ENCODE assay signal across 8 cellular contexts in genomic region chr19:17605761-17606745, GRCh38. TPM values are rescaled to one million over a fixed set of nuclear protein-coding genes. Genes with fewer than 3 reads are reported as not detected.
DNase-seq lines count a peak whose midpoint lies in the region; ATAC-seq and TF ChIP-seq lines count a peak whose summit lies in the region.

No MANE protein-coding gene starts in this region.

- peaks cover 25% of the 10 kb centered on the region for H3K27me3 Mint-ChIP-seq in activated naive CD4-positive, alpha-beta T cell treated with anti-CD3 and anti-CD28 coated beads for 36 hours (ENCODE audit: low read depth)

- H3K36me3 ChIP-seq in SJSA1: no peaks in the 10 kb centered on the region
- H3K36me3 ChIP-seq in trophoblast cell (ENCODE audit: control insufficient read depth in 1 of 2, insufficient read depth in 2 of 2, low read length in 2 of 2): no peaks in the 10 kb centered on the region
- no peaks in the 10 kb centered on the region for H3K36me3 ChIP-seq in transverse colon

- H3K27ac Mint-ChIP-seq in activated naive CD4-positive, alpha-beta T cell treated with anti-CD3 and anti-CD28 coated beads for 36 hours: peak overlapping the region; percentile 56

- no CpG with 5 or more reads among the region's 94 CpGs for WGBS in trophoblast cell (ENCODE audit: extremely low coverage, insufficient coverage, insufficient read length)
- 3% methylated on average over 51 of the region's 94 CpGs; no CpG with 5 or more reads in 1 of the 2 donors for WGBS in transverse colon (ENCODE audit: low coverage in 1 of 2), 2 donors

- in situ Hi-C loops in transverse colon (cut with MboI; ENCODE audit: low pct_ligation_motif_present in 1 of 4, low pct_unique_long_range_greater_than_20kb in 1 of 4, low sequenced_read_pairs in 3 of 4): no loop called here

- no peaks in the 10 kb centered on the region for H3K9me3 Mint-ChIP-seq in activated naive CD4-positive, alpha-beta T cell treated with anti-CD3 and anti-CD28 coated beads for 36 hours

- no peak overlapping the region for H2BK120ac ChIP-seq in trophoblast cell (ENCODE audit: insufficient read depth, low read length, poor library complexity)

- no peak overlapping the region for H3K27ac ChIP-seq in SJSA1
- H3K27ac ChIP-seq in trophoblast cell (ENCODE audit: low read depth, low read length): no peak overlapping the region
- peak overlapping the region; percentile 1 to 49 (median 34) for H3K27ac ChIP-seq in transverse colon

- ATAC-seq in GM19455 (IDR thresholded peaks at IDR 0.05; ENCODE audit: unreplicated experiment): peak; percentile 66
- ATAC-seq in Right ventricle myocardium superior (ENCODE audit: poor library complexity): peak; percentile 87

- no peaks in the 10 kb centered on the region for H3K36me3 Mint-ChIP-seq in activated naive CD4-positive, alpha-beta T cell treated with anti-CD3 and anti-CD28 coated beads for 36 hours (ENCODE audit: low read depth)

- peak overlapping the region; percentile 2 for H4K12ac ChIP-seq in trophoblast cell (ENCODE audit: low read depth, low read length)

- H3K79me2 ChIP-seq in trophoblast cell (ENCODE audit: control insufficient read depth, insufficient read depth, low read length, poor library complexity): no peaks in the 10 kb centered on the region

- peak overlapping the region; percentile 1 for H3K18ac ChIP-seq in trophoblast cell (ENCODE audit: low read length)

- no peak overlapping the region for H3K4ac ChIP-seq in trophoblast cell (ENCODE audit: low read depth, low read length)

- H2AFZ ChIP-seq in trophoblast cell (ENCODE audit: insufficient read depth, low read length, poor library complexity): peak overlapping the region; percentile 32

- TF ChIP-seq EP300 in transverse colon (IDR thresholded peaks at IDR 0.05; ENCODE audit: low read depth): no peak

- CTCF ChIA-PET in activated naive CD4-positive, alpha-beta T cell treated with anti-CD3 and anti-CD28 coated beads for 36 hours (lab: Charles Lee): interaction anchor here (0.6 to 2.6 kb wide), 9 partner anchors 8 to 259 kb away, joined by 3 to 7 read pairs (median 3); partner anchors contain the start of gene RPL18A

- peak overlapping the region; percentile 69 for H3K4me3 Mint-ChIP-seq in activated naive CD4-positive, alpha-beta T cell treated with anti-CD3 and anti-CD28 coated beads for 36 hours

- H4K91ac ChIP-seq in trophoblast cell (ENCODE audit: low read depth, low read length): no peak overlapping the region

- H3K4me2 ChIP-seq in trophoblast cell (ENCODE audit: low read length): peak overlapping the region; percentile 86

- no peak overlapping the region for H3K23ac ChIP-seq in trophoblast cell (ENCODE audit: low read length)

- TF ChIP-seq POLR2A in transverse colon (IDR thresholded peaks at IDR 0.05): no peak

- peak overlapping the region; percentile 34 for H4K8ac ChIP-seq in trophoblast cell (ENCODE audit: low read depth, low read length)

- H3K27me3 ChIP-seq in SJSA1 (replicated peaks) (peaks cover 25% of the 10 kb centered on the region), trophoblast cell (ENCODE audit: insufficient read depth, low read length) (no peaks in the 10 kb centered on the region), transverse colon (peaks cover 46% of the 10 kb centered on the region)

- DNase-seq in CD1c-positive myeloid dendritic cell (ENCODE audit: extremely low spot score) (peak; percentile 97), HT1080 (ENCODE audit: low read depth) (peak; percentile 11), SJSA1 (ENCODE audit: low read depth in 1 of 2, low spot score in 2 of 2) (peak; percentile 35 to 52), Right ventricle myocardium superior (peak; percentile 85), trophoblast cell (peak; percentile 94), transverse colon (peak; percentile 72)
- peak; percentile 79 for DNase-seq in activated naive CD4-positive, alpha-beta T cell treated with anti-CD3 and anti-CD28 coated beads for 36 hours

- H2BK12ac ChIP-seq in trophoblast cell (ENCODE audit: low read length): no peak overlapping the region

- H3K14ac ChIP-seq in trophoblast cell (ENCODE audit: low read length): peak overlapping the region; percentile 4

- no peaks in the 10 kb centered on the region for H3K79me1 ChIP-seq in trophoblast cell (ENCODE audit: low read length)

- H3K4me1 ChIP-seq in SJSA1 (replicated peaks) (peaks cover 9% of the 10 kb centered on the region), trophoblast cell (ENCODE audit: control insufficient read depth in 1 of 2, insufficient read depth in 2 of 2, low read length in 2 of 2) (peaks cover 7 to 9% of the 10 kb centered on the region in 2 experiments), transverse colon (peaks cover 4 to 11% (median 9%) of the 10 kb centered on the region in 4 donors)

- H2AK5ac ChIP-seq in trophoblast cell (ENCODE audit: low read length): no peak overlapping the region

- peak in 4 of 5 experiments; percentile 36 to 61 (median 51) for TF ChIP-seq CTCF in transverse colon (IDR thresholded peaks at IDR 0.05)

- H3K4me3 ChIP-seq in SJSA1 (peak overlapping the region; percentile 21), trophoblast cell (ENCODE audit: low read depth, low read length) (peak overlapping the region; percentile 69), transverse colon (peak overlapping the region in 3 of 4 donors; percentile 8 to 41 (median 26))

- intact Hi-C loops in activated naive CD4-positive, alpha-beta T cell treated with anti-CD3 and anti-CD28 coated beads for 36 hours (cut with micrococcal nuclease): loop anchor here (5.0 kb wide), 1 partner anchor 251 kb away; the partner anchor contains the start of gene RPL18A
- intact Hi-C loops in Right ventricle myocardium superior (cut with DNase I): no loop called here
- intact Hi-C loops in transverse colon (cut with DNase I; ENCODE audit: low total_unique reads): no loop called here

- H3K4me1 Mint-ChIP-seq in activated naive CD4-positive, alpha-beta T cell treated with anti-CD3 and anti-CD28 coated beads for 36 hours (ENCODE audit: low read depth): peaks cover 4% of the 10 kb centered on the region

- H3K9me3 ChIP-seq in SJSA1 (replicated peaks) (peaks cover 3% of the 10 kb centered on the region), trophoblast cell (ENCODE audit: insufficient read depth, low read depth, low read length) (peaks cover 9% of the 10 kb centered on the region), transverse colon (no peaks in the 10 kb centered on the region)

- no peak overlapping the region for H3K9ac ChIP-seq in trophoblast cell (ENCODE audit: low read length)

- H2BK5ac ChIP-seq in trophoblast cell (ENCODE audit: low read depth, low read length, poor library complexity): no peak overlapping the region

RNA-seq across cellular contexts. Expression of gene COLGALT1, which starts 50.6 kb away (rescaled TPM):
- total RNA-seq in HT1080 (2014; rRNA removed; shearing (Covaris generic)): 66.6 and 91.8 TPM in 2 replicates
- polyA plus RNA-seq in HT1080 (2015; cell fraction: cytosol; rRNA removed): 124 and 125 TPM in 2 replicates
- polyA plus RNA-seq in HT1080 (2015; cell fraction: nucleus; rRNA removed): 121 and 122 TPM in 2 replicates
- 73.9 and 114 TPM in 2 replicates for total RNA-seq in SJSA1 (2014; rRNA removed; shearing (Covaris generic))
- total RNA-seq in activated naive CD4-positive, alpha-beta T cell treated with anti-CD3 and anti-CD28 coated beads for 36 hours: 10 to 100 TPM; 36.8 to 37.3 TPM
- total RNA-seq in Right ventricle myocardium superior (29.9 TPM), transverse colon (10 to 100 TPM; 38.6 to 78.6 (median 54.7) TPM)
- polyA plus RNA-seq in trophoblast cell (2013): 61.9 and 62.0 TPM in 2 replicates

Comparison
In these comparisons a context has a peak if more than half of its experiments do, and no peak if none do; other contexts are left out.
1. DNase-seq: peak in every context shown above with its lines; median percentile 97 in CD1c-positive myeloid dendritic cell; 94 in trophoblast cell; 85 in Right ventricle myocardium superior; 79 in activated naive CD4-positive, alpha-beta T cell treated with anti-CD3 and anti-CD28 coated beads for 36 hours; 72 in transverse colon; 44 in SJSA1; 11 in HT1080.
2. H3K27ac ChIP-seq: peak in transverse colon (4 of 4); none in SJSA1 (single experiment) and trophoblast cell (single experiment).
3. Peak in every context shown above with its lines, with median percentiles within 50 percentile points of each other: H3K4me3 ChIP-seq.